10 cellular contexts compared by ENCODE assay signal in genomic region chr12:50928392-50928791, GRCh38. TPM values are rescaled to one million over a fixed set of nuclear protein-coding genes. Genes with fewer than 3 reads are reported as not detected.
DNase-seq lines count a peak whose midpoint lies in the region; ATAC-seq and TF ChIP-seq lines count a peak whose summit lies in the region.
"Had no signal": no experiment of that assay in that cellular context is flagged by ENCODE, and none has a peak within 500 bp of the region (broad histone marks: within the 10 kb centered on the region; RNA-seq: fewer than 3 reads in every experiment).

No MANE protein-coding gene starts in this region.

- H3K9ac ChIP-seq in stomach smooth muscle (ENCODE audit: low read length in 2 of 2): peak overlapping the region in 1 of 2 donors; percentile 48

- peak overlapping the region; percentile 43 to 79 for H3K27ac ChIP-seq in ascending aorta
- peak overlapping the region; percentile 12 to 80 (median 47) for H3K27ac ChIP-seq in right lobe of liver
- H3K27ac ChIP-seq in stomach smooth muscle (ENCODE audit: low read length): peak overlapping the region; percentile 20

- H3K4me3 Mint-ChIP-seq in T-helper 2 cell treated with Interferon-gamma antibody and Interleukin-4, amounts not matched to agents 5 μg/mL and 100 μg/mL, for 36 hours: no peak overlapping the region

- CTCF ChIA-PET in HEK293T (lab: Yijun Ruan, JAX): interaction anchor here (0.7 kb wide), 1 partner anchor 1957 kb away, joined by 3 read pairs; no protein-coding TSS in a partner anchor

- intact Hi-C loops in ascending aorta (cut with DNase I) (loop anchor here (10.0 kb wide), 1 partner anchor 286 kb away; the partner anchor contains the start of gene POU6F1), right lobe of liver (cut with DNase I) (loop anchor here in 1 of 2 donors (10.0 kb wide), 1 partner anchor 56 kb away; no protein-coding TSS in a partner anchor)

- H3K9me3 Mint-ChIP-seq in T-helper 2 cell treated with Interferon-gamma antibody and Interleukin-4, amounts not matched to agents 5 μg/mL and 100 μg/mL, for 36 hours: no peaks in the 10 kb centered on the region

- peaks cover 20% of the 10 kb centered on the region for H3K4me1 Mint-ChIP-seq in T-helper 2 cell treated with Interferon-gamma antibody and Interleukin-4, amounts not matched to agents 5 μg/mL and 100 μg/mL, for 36 hours (ENCODE audit: low read depth)

- no peaks in the 10 kb centered on the region for H3K36me3 Mint-ChIP-seq in T-helper 2 cell treated with Interferon-gamma antibody and Interleukin-4, amounts not matched to agents 5 μg/mL and 100 μg/mL, for 36 hours (ENCODE audit: low read depth)

- TF ChIP-seq CTCF in GM12865 (IDR thresholded peaks at IDR 0.05; ENCODE audit: insufficient read depth, low read depth, low read length, missing control alignments): no peak
- no peak for TF ChIP-seq CTCF in ascending aorta (IDR thresholded peaks at IDR 0.05)
- no peak for TF ChIP-seq CTCF in right lobe of liver (IDR thresholded peaks at IDR 0.05)

- H3K27me3 ChIP-seq in ascending aorta: no peaks in the 10 kb centered on the region
- H3K27me3 ChIP-seq in right lobe of liver: no peaks in the 10 kb centered on the region
- no peaks in the 10 kb centered on the region for H3K27me3 ChIP-seq in stomach smooth muscle (ENCODE audit: control insufficient read depth in 1 of 2, insufficient read depth in 2 of 2, low read length in 2 of 2)
- H3K27me3 ChIP-seq: neutrophil had no signal

- no peaks in the 10 kb centered on the region for H3K9me3 ChIP-seq in ascending aorta
- no peaks in the 10 kb centered on the region for H3K9me3 ChIP-seq in right lobe of liver
- H3K9me3 ChIP-seq in stomach smooth muscle (ENCODE audit: control insufficient read depth in 2 of 2, low read length in 2 of 2): no peaks in the 10 kb centered on the region
- H3K9me3 ChIP-seq: neutrophil had no signal

- no peak for TF ChIP-seq POLR2A in right lobe of liver (IDR thresholded peaks at IDR 0.05)

- POLR2A ChIA-PET in HEK293T (lab: Yijun Ruan, JAX): interaction anchor here (1.2 kb wide), 1 partner anchor 52 kb away, joined by 3 read pairs; no protein-coding TSS in a partner anchor

- H3K4me1 ChIP-seq in ascending aorta (peaks cover 0 to 19% of the 10 kb centered on the region in 2 donors), right lobe of liver (peaks cover 0 to 49% (median 20%) of the 10 kb centered on the region in 4 donors), stomach smooth muscle (ENCODE audit: control insufficient read depth, insufficient read depth, low read length) (peaks cover 16% of the 10 kb centered on the region)

- 19% methylated on average over 3 of the region's 3 CpGs for WGBS in right lobe of liver (ENCODE audit: insufficient coverage, low coverage, low lambda C conversion rate, missing lambda C conversion rate)

- no peak for ATAC-seq in right lobe of liver
- no peak for ATAC-seq in GM18502 (IDR thresholded peaks at IDR 0.05; ENCODE audit: poor library complexity, unreplicated experiment)

- peaks cover 25 to 28% of the 10 kb centered on the region in 2 donors for H3K36me3 ChIP-seq in ascending aorta
- peaks cover 0 to 29% (median 13%) of the 10 kb centered on the region in 4 donors for H3K36me3 ChIP-seq in right lobe of liver
- H3K36me3 ChIP-seq in stomach smooth muscle (ENCODE audit: control insufficient read depth in 2 of 2, insufficient read depth in 2 of 2, low read length in 2 of 2): peaks cover 3 to 9% of the 10 kb centered on the region in 2 donors
- H3K36me3 ChIP-seq: neutrophil had no signal

- H3K4me3 ChIP-seq in GM12865 (ENCODE audit: low read depth, low read length): peak overlapping the region; percentile 10; the same call in 1 of the 2 replicates
- H3K4me3 ChIP-seq in ascending aorta: peak overlapping the region; percentile 75 to 80
- peak overlapping the region; percentile 64 to 80 (median 74) for H3K4me3 ChIP-seq in right lobe of liver
- peak overlapping the region; percentile 89 to 97 for H3K4me3 ChIP-seq in stomach smooth muscle (ENCODE audit: low read length in 2 of 2)

- no peak overlapping the region for H3K27ac Mint-ChIP-seq in T-helper 2 cell treated with Interferon-gamma antibody and Interleukin-4, amounts not matched to agents 5 μg/mL and 100 μg/mL, for 36 hours

- DNase-seq in GM12865 (ENCODE audit: low read depth) (no peak), ascending aorta (ENCODE audit: low spot score in 2 of 2) (no peak), right lobe of liver (no peak), HEK293T (ENCODE audit: extremely low spot score) (no peak), NCI-H774 (lab: John Stamatoyannopoulos, UW) (no peak)
- DNase-seq in T-helper 2 cell treated with Interferon-gamma antibody and Interleukin-4, amounts not matched to agents 5 μg/mL and 100 μg/mL, for 36 hours (ENCODE audit: low spot score): no peak
- DNase-seq: NCI-H1930 had no signal

- no peaks in the 10 kb centered on the region for H3K27me3 Mint-ChIP-seq in T-helper 2 cell treated with Interferon-gamma antibody and Interleukin-4, amounts not matched to agents 5 μg/mL and 100 μg/mL, for 36 hours (ENCODE audit: low read depth)

TF ChIP-seq in HEK293T, 16 proteins besides CTCF, POLR2A, EP300 and RAD21:
- TF ChIP-seq FOXA1 (IDR thresholded peaks at IDR 0.05): no peak
- no peak for TF ChIP-seq ARNT (IDR thresholded peaks at IDR 0.05)
- no peak for TF ChIP-seq ZNF384 (IDR thresholded peaks at IDR 0.05)
- TF ChIP-seq BHLHE40 (IDR thresholded peaks at IDR 0.05; ENCODE audit: borderline replicate concordance): no peak
- no peak for TF ChIP-seq CTBP1 (IDR thresholded peaks at IDR 0.05; ENCODE audit: borderline replicate concordance)
- TF ChIP-seq FOXM1 (IDR thresholded peaks at IDR 0.05; ENCODE audit: borderline replicate concordance): no peak
- no peak for TF ChIP-seq ELF4 (IDR thresholded peaks at IDR 0.05)
- TF ChIP-seq HDGF (IDR thresholded peaks at IDR 0.05; ENCODE audit: borderline replicate concordance): no peak
- no peak for TF ChIP-seq SP1 (IDR thresholded peaks at IDR 0.05)
- TF ChIP-seq FOXK2 (IDR thresholded peaks at IDR 0.05): no peak
- TF ChIP-seq L3MBTL2 (conservative IDR thresholded peaks at IDR 0.05): no peak
- TF ChIP-seq NFRKB (IDR thresholded peaks at IDR 0.05): no peak

RNA-seq across cellular contexts. Expression of gene HIGD1C, which starts 24.0 kb away (rescaled TPM):
- total RNA-seq in ascending aorta (not detected), right lobe of liver (not detected)

Comparison
In these comparisons a context has a peak if more than half of its experiments do, and no peak if none do; other contexts are left out.
1. H3K4me3 ChIP-seq: peak in every context shown above with its lines; median percentile 93 in stomach smooth muscle; 78 in ascending aorta; 74 in right lobe of liver; 10 in GM12865.